ENCODE assay signal across 8 cellular contexts in the genomic region with DNA sequence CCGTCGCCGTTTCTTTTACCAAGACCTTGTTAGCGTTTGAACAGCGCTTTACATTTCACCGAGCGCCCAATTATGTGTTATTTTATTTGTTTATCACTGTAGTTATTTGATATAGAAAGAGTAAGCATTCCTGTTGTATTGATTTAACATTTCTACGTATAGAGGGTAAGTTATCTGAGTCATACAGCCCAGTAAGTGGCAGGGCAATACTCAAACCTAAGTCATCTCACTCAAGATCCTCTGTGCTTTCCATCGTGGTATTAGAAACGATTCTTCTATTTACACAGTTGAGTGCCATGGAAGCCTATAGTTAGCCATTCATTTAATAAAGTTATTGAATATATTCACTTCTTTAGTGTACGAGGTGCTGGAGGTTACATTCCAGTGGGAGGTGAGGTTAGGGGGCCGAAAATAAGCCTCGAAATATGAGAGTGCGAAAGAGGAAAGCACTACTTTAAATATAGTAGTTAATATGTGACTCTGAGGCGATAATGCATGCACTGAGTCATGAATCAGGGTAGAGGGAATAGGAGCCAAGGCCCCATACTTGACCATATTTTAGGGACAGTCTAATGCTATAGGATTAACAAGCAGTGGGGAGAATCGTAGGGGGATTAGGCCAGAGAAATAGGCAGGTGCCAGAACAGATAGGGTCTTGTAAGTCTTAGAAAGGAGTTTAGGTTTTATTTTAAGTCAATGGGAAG. TPM values are rescaled to one million over a fixed set of nuclear protein-coding genes. Genes with fewer than 3 reads are reported as not detected.
DNase-seq lines count a peak whose midpoint lies in the region; TF ChIP-seq lines count a peak whose summit lies in the region.

No MANE protein-coding gene starts in this region.

- H3K4me1 ChIP-seq in ES-I3 (ENCODE audit: insufficient read depth, low read length) (peaks cover 5% of the 10 kb centered on the region), OCI-LY1 (ENCODE audit: insufficient read depth, low read length, severe bottlenecking) (peaks cover 55% of the 10 kb centered on the region), prostate gland (replicated peaks) (peaks cover 4% of the 10 kb centered on the region)

- no peak overlapping the region for H2AFZ ChIP-seq in OCI-LY1 (ENCODE audit: low read length)

- no peaks in the 10 kb centered on the region for H3K9me2 ChIP-seq in OCI-LY1 (ENCODE audit: low read depth, low read length)

- TF ChIP-seq POLR2A in prostate gland (IDR thresholded peaks at IDR 0.05): no peak

- H3K4me2 ChIP-seq in OCI-LY1 (ENCODE audit: low read length): peak overlapping the region; percentile 83

- no peaks in the 10 kb centered on the region for H3K27me3 ChIP-seq in OCI-LY1 (ENCODE audit: insufficient read depth, low read length)
- no peaks in the 10 kb centered on the region for H3K27me3 ChIP-seq in prostate gland (replicated peaks; ENCODE audit: insufficient read depth)

- no peaks in the 10 kb centered on the region for H3K9me3 ChIP-seq in ES-I3 (ENCODE audit: control insufficient read depth, insufficient read depth, low read length)
- H3K9me3 ChIP-seq in OCI-LY1 (ENCODE audit: low read length): no peaks in the 10 kb centered on the region
- H3K9me3 ChIP-seq in prostate gland: no peaks in the 10 kb centered on the region

- TF ChIP-seq CTCF in OCI-LY1 (IDR thresholded peaks at IDR 0.05; ENCODE audit: low read length): no peak
- TF ChIP-seq CTCF in epithelial cell of proximal tubule (conservative IDR thresholded peaks at IDR 0.05; ENCODE audit: low read depth, low read length): no peak
- no peak for TF ChIP-seq CTCF in prostate gland (IDR thresholded peaks at IDR 0.05)

- WGBS in prostate gland: 8% methylated on average over 16 of the region's 16 CpGs

- no peak for DNase-seq in epithelial cell of proximal tubule (ENCODE audit: low read depth)
- no peak for DNase-seq in prostate gland (ENCODE audit: low spot score)
- DNase-seq in T1000 (lab: John Stamatoyannopoulos, UW): no peak
- DNase-seq in hippocampal formation (lab: John Stamatoyannopoulos, UW): no peak
- no peak for DNase-seq in H4 (ENCODE audit: low spot score)
- no peak for DNase-seq in SHP77 (lab: John Stamatoyannopoulos, UW)

- H3K79me2 ChIP-seq in OCI-LY1 (ENCODE audit: insufficient read depth, low read length): peaks cover 52% of the 10 kb centered on the region

- H4K20me1 ChIP-seq in OCI-LY1 (ENCODE audit: insufficient read depth, low read length): no peaks in the 10 kb centered on the region; the same call in 1 of the 2 replicates

- H3K36me3 ChIP-seq in ES-I3 (ENCODE audit: insufficient read depth, low read length): no peaks in the 10 kb centered on the region
- H3K36me3 ChIP-seq in OCI-LY1 (ENCODE audit: insufficient read depth, low read length): peaks cover 43% of the 10 kb centered on the region; the same call in 1 of the 2 replicates
- H3K36me3 ChIP-seq in prostate gland: no peaks in the 10 kb centered on the region

- H3K4me3 ChIP-seq in OCI-LY1 (ENCODE audit: low read depth, low read length, poor library complexity, severe bottlenecking) (peak overlapping the region; percentile 86), epithelial cell of proximal tubule (ENCODE audit: low read depth, low read length) (peak overlapping the region; percentile 97), prostate gland (peak overlapping the region; percentile 62 to 80)

- H3F3A ChIP-seq in OCI-LY1 (ENCODE audit: insufficient read depth, low read length): no peaks in the 10 kb centered on the region

- H3K27ac ChIP-seq in OCI-LY1 (ENCODE audit: low read depth, low read length, poor library complexity, severe bottlenecking) (peak overlapping the region; percentile 73), prostate gland (no peak overlapping the region)

- intact Hi-C loops in prostate gland (cut with DNase I): loop anchor here (5.0 to 10.0 kb wide), 3 partner anchors 63 to 232 kb away; partner anchors contain the start of genes AKAP3 and NDUFA9

- peak overlapping the region; percentile 73 for H3K9ac ChIP-seq in ES-I3 (ENCODE audit: low read depth, low read length)
- H3K9ac ChIP-seq in OCI-LY1 (ENCODE audit: low read length): peak overlapping the region; percentile 85

RNA-seq across cellular contexts. Expression of gene RAD51AP1, which starts 0.6 kb away (rescaled TPM):
- total RNA-seq in epithelial cell of proximal tubule (36.8 and 62.7 TPM in 2 replicates), prostate gland (1 to 10 TPM; 5.5 to 7.6 TPM)
- total RNA-seq in H4 (2014; rRNA removed; shearing (Covaris generic)): 42.9 and 64.2 TPM in 2 replicates

RNA-seq across cellular contexts. Expression of gene DYRK4, which starts 22.7 kb away (rescaled TPM):
- total RNA-seq in epithelial cell of proximal tubule (31.5 and 38.9 TPM in 2 replicates), prostate gland (10 to 100 TPM; 42.2 to 61.2 TPM)
- total RNA-seq in H4 (2014; rRNA removed; shearing (Covaris generic)): 104 and 124 TPM in 2 replicates
